8 cellular contexts compared by ENCODE assay signal in genomic region chr6:115054242-115054641, GRCh38.
DNase-seq lines count a peak whose midpoint lies in the region.
"Not testable (repeated sequence)": the region's sequence is repeated elsewhere in the genome, so short reads cannot be mapped to it uniquely, and the experiment has no call there.

No MANE protein-coding gene starts in this region.

- H3K4me3 ChIP-seq in H7 (ENCODE audit: insufficient read depth, low read depth, low read length): not testable (repeated sequence)

- not testable (repeated sequence) for H3K27me3 ChIP-seq in H7 (ENCODE audit: control insufficient read depth, insufficient read depth, low read length)

- H3K36me3 ChIP-seq in H7 (replicated peaks; ENCODE audit: control insufficient read depth, insufficient read depth, low read length): not testable (repeated sequence)

- peak; percentile 94 for DNase-seq in DMS153 (lab: John Stamatoyannopoulos, UW)
- peak; percentile 9 for DNase-seq in H7
- peak in 2 of 3 experiments; percentile 61 to 90 for DNase-seq in NCI-H1417 (lab: John Stamatoyannopoulos, UW)
- DNase-seq in NCI-H2029 treated with DMSO at 0.1 percent for 48 hours (lab: John Stamatoyannopoulos, UW): peak; percentile 97
- peak; percentile 31 to 71 for DNase-seq in NCI-H524 (lab: John Stamatoyannopoulos, UW)
- peak; percentile 83 for DNase-seq in NCI-H82 (lab: John Stamatoyannopoulos, UW)
- DNase-seq in SHP77 treated with DMSO at 0.1 percent for 48 hours (lab: John Stamatoyannopoulos, UW): peak; percentile 75
- DNase-seq in iPS-NIHi7 (ENCODE audit: extremely low spot score): peak; percentile 11

Comparison
In these comparisons a context has a peak if more than half of its experiments do, and no peak if none do; other contexts are left out.
1. DNase-seq: peak in every context shown above with its lines; median percentile 97 in NCI-H2029 treated with DMSO at 0.1 percent for 48 hours; 94 in DMS153; 83 in NCI-H82; 76 in NCI-H1417; 75 in SHP77 treated with DMSO at 0.1 percent for 48 hours; 51 in NCI-H524; 11 in iPS-NIHi7; 9 in H7.